ENCODE assay signal across 10 cellular contexts in genomic region chr10:133622544-133622943, GRCh38. TPM values are rescaled to one million over a fixed set of nuclear protein-coding genes. Genes with fewer than 3 reads are reported as not detected.
"Had no signal": no experiment of that assay in that cellular context is flagged by ENCODE, and none has a peak within 500 bp of the region (broad histone marks: within the 10 kb centered on the region; RNA-seq: fewer than 3 reads in every experiment).

No MANE protein-coding gene starts in this region.

RNA-seq across cellular contexts. Expression of gene FRG2B, which starts 4.1 kb away (rescaled TPM):
- total RNA-seq: activated CD8-positive, alpha-beta T cell treated with anti-CD3 and anti-CD28 coated beads, Interleukin-2, amount 10 ng/mL, durations not matched to agents 7 days and 5 days; chondrocyte; colonic mucosa; MCF 10A; OCI-LY7; PC-9; Right ventricle myocardium inferior; T-helper 1 cell treated with Interleukin-12 subunit alpha and Interleukin-12 subunit beta and Interleukin-4 antibody, amounts not matched to agents 30 ng/mL and 1 ng/mL, for 36 hours; T-helper 2 cell treated with Interferon-gamma antibody and Interleukin-4, amounts not matched to agents 100 ng/mL and 5 ng/mL, for 36 hours had no signal

RNA-seq across cellular contexts. Expression of gene SYCE1, which starts 57.2 kb away (rescaled TPM):
- total RNA-seq: colonic mucosa, MCF 10A, OCI-LY7, PC-9, SK-MEL-5 had no signal
